In the genomic region with DNA sequence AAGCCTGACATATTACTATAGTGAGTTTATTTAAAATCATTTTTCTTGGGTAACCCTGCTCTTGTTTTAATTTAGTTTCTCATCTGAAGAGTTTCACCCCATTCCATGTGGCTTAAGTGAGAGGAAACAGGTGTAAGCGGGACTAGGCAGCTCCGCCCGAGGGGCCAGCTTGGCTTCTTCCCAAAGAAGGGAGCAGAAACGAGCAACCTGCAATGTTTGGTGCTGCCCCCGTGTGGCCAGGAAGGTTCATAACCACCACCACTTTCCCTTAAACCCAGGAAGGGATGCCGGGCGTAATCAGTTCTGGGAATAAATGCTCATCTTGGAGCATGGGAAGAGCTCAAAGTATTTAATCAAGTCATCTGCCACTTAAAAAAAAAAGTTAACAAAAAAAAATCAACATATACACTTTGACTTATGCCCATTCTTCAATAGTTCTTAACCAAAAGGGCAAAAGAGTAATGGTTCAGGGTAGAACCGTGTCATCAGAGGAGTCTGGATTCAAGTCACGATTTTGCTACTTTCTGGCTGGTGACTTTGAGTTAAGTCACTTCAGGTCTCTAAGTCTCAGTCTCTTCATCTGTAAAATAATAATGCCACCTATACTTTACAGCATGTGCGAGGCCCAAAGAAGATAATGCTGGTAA, we compare ENCODE assay signal across 8 cellular contexts.
DNase-seq lines count a peak whose midpoint lies in the region; ATAC-seq, FAIRE-seq and TF ChIP-seq lines count a peak whose summit lies in the region.

No MANE protein-coding gene starts in this region.

- FAIRE-seq in GM12891 (lab: Jason Lieb, UNC) = peak; percentile 89

- no peaks in the 10 kb centered on the region for H3K27me3 Mint-ChIP-seq in chondrocyte (ENCODE audit: low read depth)

- peak; percentile 54 for DNase-seq in GM12891 (ENCODE audit: insufficient read length, low spot score)
- peak; percentile 31 for DNase-seq in NCI-H226
- peak; percentile 61 to 72 for DNase-seq in activated CD4-positive, alpha-beta T cell treated with anti-CD3 and anti-CD28 coated beads for 24 hours (ENCODE audit: low read depth in 2 of 2)
- no peak for DNase-seq in chondrocyte (ENCODE audit: low spot score)
- DNase-seq in left lung = peak; percentile 65 to 89
- peak in 2 of 3 donors; percentile 11 to 62 for DNase-seq in stimulated activated CD4-positive, alpha-beta T cell treated with anti-CD3 and anti-CD28 coated beads, TNF-alpha, amount 100 ng/mL, for 1 hour (ENCODE audit: low read depth in 3 of 3, low spot score in 1 of 3)

- intact Hi-C loops in left lung (cut with DNase I) = no loop called here

- H3K4me3 ChIP-seq in left lung = no peak overlapping the region

- ATAC-seq in HG02885 (IDR thresholded peaks at IDR 0.05; ENCODE audit: poor library complexity, unreplicated experiment) = peak; percentile 86
- ATAC-seq in left lung = peak; percentile 89
- ATAC-seq in HG02840 (IDR thresholded peaks at IDR 0.05; ENCODE audit: low FRiP score, unreplicated experiment) = no peak

- H3K9me3 Mint-ChIP-seq in chondrocyte (ENCODE audit: low read depth) = no peaks in the 10 kb centered on the region

- no peak overlapping the region for H3K27ac Mint-ChIP-seq in chondrocyte (ENCODE audit: unreplicated experiment)

- peak overlapping the region; percentile 54 for H3K4me3 Mint-ChIP-seq in chondrocyte (ENCODE audit: unreplicated experiment)

- TF ChIP-seq POLR2A in GM12891 (IDR thresholded peaks at IDR 0.05; ENCODE audit: low read depth, low read length) = no peak

- no peaks in the 10 kb centered on the region for H3K9me3 ChIP-seq in left lung

- peaks cover 0 to 4% of the 10 kb centered on the region in 2 donors for H3K36me3 ChIP-seq in left lung

- peaks cover 5% of the 10 kb centered on the region for H3K4me1 Mint-ChIP-seq in chondrocyte (ENCODE audit: low read depth)

- no peaks in the 10 kb centered on the region for H3K4me1 ChIP-seq in left lung

- TF ChIP-seq CTCF in chondrocyte (IDR thresholded peaks at IDR 0.05) (peak; percentile 95), left lung (IDR thresholded peaks at IDR 0.05) (peak; percentile 63 to 86)

- peaks cover 13% of the 10 kb centered on the region for H3K36me3 Mint-ChIP-seq in chondrocyte (ENCODE audit: low read depth)

- no peak overlapping the region for H3K27ac ChIP-seq in left lung

- H3K27me3 ChIP-seq in left lung = no peaks in the 10 kb centered on the region

TF ChIP-seq in GM12891, 5 proteins besides CTCF, POLR2A, EP300 and RAD21:
- no peak for TF ChIP-seq PAX5 (IDR thresholded peaks at IDR 0.05; ENCODE audit: insufficient read depth, low read length, severe bottlenecking)
- TF ChIP-seq TAF1 (IDR thresholded peaks at IDR 0.05; ENCODE audit: low read depth, low read length) = no peak
- TF ChIP-seq SPI1 (IDR thresholded peaks at IDR 0.05; ENCODE audit: low read depth, low read length) = no peak
